Comparison of ENCODE assay signal across 8 cellular contexts in the genomic region with DNA sequence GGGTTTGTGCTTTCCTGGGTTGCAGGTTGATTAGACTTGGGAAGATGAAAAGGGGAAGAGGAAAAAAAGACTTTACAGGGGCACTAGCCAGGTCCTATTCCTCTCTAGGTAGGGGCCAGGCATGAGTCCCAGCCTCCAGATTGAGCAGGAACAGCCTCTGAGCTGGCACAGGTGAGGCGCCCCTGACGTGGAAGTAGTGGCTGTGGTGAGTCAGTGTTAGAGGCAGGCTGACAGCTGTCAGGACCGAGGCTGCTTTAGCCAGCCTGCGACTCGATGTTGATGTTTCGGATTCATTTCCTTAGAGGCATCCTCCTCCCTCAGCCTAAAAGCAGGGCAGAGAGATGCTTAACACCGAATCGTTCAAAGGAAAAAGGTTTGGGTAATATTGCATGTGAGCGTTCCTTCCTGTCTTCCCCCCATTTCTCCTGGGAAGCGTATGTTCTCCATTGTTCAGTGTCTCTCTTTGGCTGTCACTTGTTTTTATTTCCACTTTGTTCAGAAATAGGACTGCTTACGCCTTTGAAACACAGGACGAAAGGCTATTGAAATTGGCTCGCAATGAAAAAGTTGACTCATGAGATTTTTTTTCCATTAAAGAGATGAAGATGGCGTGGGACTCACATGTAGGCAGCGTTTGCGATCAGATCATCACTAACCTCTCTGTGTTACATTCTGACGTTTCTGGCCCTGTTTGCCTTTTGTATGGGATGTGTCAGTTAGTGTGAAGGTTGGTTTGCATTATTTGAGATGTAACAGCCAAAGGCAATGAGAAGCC. TPM values are rescaled to one million over a fixed set of nuclear protein-coding genes. Genes with fewer than 3 reads are reported as not detected.
DNase-seq lines count a peak whose midpoint lies in the region; ATAC-seq lines count a peak whose summit lies in the region.

No MANE protein-coding gene starts in this region.

- peaks cover under 1% of the 10 kb centered on the region for H3K36me3 Mint-ChIP-seq in activated naive CD4-positive, alpha-beta T cell treated with anti-CD3 and anti-CD28 coated beads, Interleukin-2, amount 50 U/mL, for 24 hours

- H3K27me3 Mint-ChIP-seq in activated naive CD4-positive, alpha-beta T cell treated with anti-CD3 and anti-CD28 coated beads, Interleukin-2, amount 50 U/mL, for 24 hours = no peaks in the 10 kb centered on the region

- peak; percentile 1 to 29 for DNase-seq in NCI-H526 (lab: John Stamatoyannopoulos, UW)
- DNase-seq in NCI-H526 treated with DMSO at 0.1 percent for 48 hours (lab: John Stamatoyannopoulos, UW) = no peak
- DNase-seq in RPMI7951 (ENCODE audit: low read depth) = peak; percentile 44
- DNase-seq in left ventricle myocardium superior = no peak
- DNase-seq in stimulated activated CD4-positive, alpha-beta T cell treated with anti-CD3 and anti-CD28 coated beads, Interleukin-12 subunit alpha, Interleukin-12 subunit beta, amount 100 ng/mL, for 24 hours (ENCODE audit: low read depth in 2 of 2) = peak; percentile 57 to 62
- no peak for DNase-seq in epidermal melanocyte (ENCODE audit: insufficient read length, low spot score)

- ATAC-seq in left ventricle myocardium superior = peak; percentile 5
- no peak for ATAC-seq in HG03196 (IDR thresholded peaks at IDR 0.05; ENCODE audit: unreplicated experiment)

- H3K4me3 Mint-ChIP-seq in activated naive CD4-positive, alpha-beta T cell treated with anti-CD3 and anti-CD28 coated beads, Interleukin-2, amount 50 U/mL, for 24 hours = peak overlapping the region; percentile 93

- H3K27ac Mint-ChIP-seq in activated naive CD4-positive, alpha-beta T cell treated with anti-CD3 and anti-CD28 coated beads, Interleukin-2, amount 50 U/mL, for 24 hours = peak overlapping the region; percentile 96

- intact Hi-C loops in left ventricle myocardium superior (cut with micrococcal nuclease) = no loop called here

- no peaks in the 10 kb centered on the region for H3K9me3 Mint-ChIP-seq in activated naive CD4-positive, alpha-beta T cell treated with anti-CD3 and anti-CD28 coated beads, Interleukin-2, amount 50 U/mL, for 24 hours

- peaks cover 42% of the 10 kb centered on the region for H3K4me1 Mint-ChIP-seq in activated naive CD4-positive, alpha-beta T cell treated with anti-CD3 and anti-CD28 coated beads, Interleukin-2, amount 50 U/mL, for 24 hours

RNA-seq across cellular contexts. Expression of a gene that starts 1.2 kb away (rescaled TPM):
- total RNA-seq in RPMI7951 (2014; rRNA removed; shearing (Covaris generic)) = 2.6 and 3.5 TPM in 2 replicates
- total RNA-seq in left ventricle myocardium superior = 9.5 TPM

RNA-seq across cellular contexts. Expression of a gene that starts 17.5 kb away (rescaled TPM):
- total RNA-seq in RPMI7951 (2014; rRNA removed; shearing (Covaris generic)) = 41.7 and 46.4 TPM in 2 replicates
- total RNA-seq in left ventricle myocardium superior = 37.1 TPM

Comparison
In these comparisons a context has a peak if more than half of its experiments do, and no peak if none do; other contexts are left out.
1. DNase-seq: peak in NCI-H526 (2 of 2), RPMI7951 (single experiment) and stimulated activated CD4-positive, alpha-beta T cell treated with anti-CD3 and anti-CD28 coated beads, Interleukin-12 subunit alpha, Interleukin-12 subunit beta, amount 100 ng/mL, for 24 hours (2 of 2); none in NCI-H526 treated with DMSO at 0.1 percent for 48 hours (single experiment), left ventricle myocardium superior (single experiment) and epidermal melanocyte (single experiment).